ENCODE assay signal across 14 cellular contexts in the genomic region with DNA sequence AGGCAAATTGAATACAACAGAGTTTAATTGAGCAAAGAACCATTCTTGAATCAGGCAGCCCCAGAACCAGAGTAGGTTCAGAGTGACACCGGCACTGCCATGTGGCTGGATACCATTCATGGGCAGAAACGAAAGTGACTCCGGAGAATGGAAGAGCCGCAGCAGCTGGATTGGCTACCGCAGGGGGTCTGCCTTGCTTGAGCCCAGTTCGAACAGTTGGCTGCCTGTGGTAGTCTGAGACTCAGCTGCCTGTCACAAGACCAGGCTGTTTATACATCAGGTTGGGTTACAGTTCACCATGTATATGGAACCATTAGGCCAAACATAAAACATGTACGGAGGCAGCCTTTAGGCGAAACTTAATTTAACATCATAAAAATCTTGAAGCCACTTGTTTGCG.
DNase-seq lines count a peak whose midpoint lies in the region; TF ChIP-seq lines count a peak whose summit lies in the region.
"Had no signal": no experiment of that assay in that cellular context is flagged by ENCODE, and none has a peak within 500 bp of the region (broad histone marks: within the 10 kb centered on the region; RNA-seq: fewer than 3 reads in every experiment).

No MANE protein-coding gene starts in this region.

- no peak overlapping the region for H3K27ac Mint-ChIP-seq in CD14-positive monocyte
- H3K27ac Mint-ChIP-seq: IgD-negative memory B cell had no signal

- H3K36me3 Mint-ChIP-seq in CD14-positive monocyte: peaks cover 4 to 15% of the 10 kb centered on the region in 2 donors

- intact Hi-C loops in CD14-positive monocyte (cut with micrococcal nuclease): loop anchor here in 1 of 2 donors (10.0 kb wide), 1 partner anchor 62 kb away; no protein-coding TSS in a partner anchor

- peak overlapping the region; percentile 44 for H3K27ac ChIP-seq in substantia nigra (ENCODE audit: low read depth, low read length, poor library complexity, severe bottlenecking)
- H3K27ac ChIP-seq: ovary had no signal

- H3K27me3 Mint-ChIP-seq in CD14-positive monocyte (ENCODE audit: low read depth in 3 of 3): peaks cover 0 to 2% (median 0%) of the 10 kb centered on the region in 3 donors
- H3K27me3 Mint-ChIP-seq: IgD-negative memory B cell had no signal

- H3K9me3 Mint-ChIP-seq in CD14-positive monocyte: no peaks in the 10 kb centered on the region
- H3K9me3 Mint-ChIP-seq: IgD-negative memory B cell had no signal

- no peak overlapping the region for H3K4me3 Mint-ChIP-seq in CD14-positive monocyte
- H3K4me3 Mint-ChIP-seq: activated naive CD4-positive, alpha-beta T cell treated with anti-CD3 and anti-CD28 coated beads, Interleukin-2, amount 10 ng/mL, durations not matched to agents 7 days and 5 days; IgD-negative memory B cell had no signal

- TF ChIP-seq CTCF in CD14-positive monocyte (IDR thresholded peaks at IDR 0.05): no peak

- peaks cover 13% of the 10 kb centered on the region for H3K4me1 Mint-ChIP-seq in CD14-positive monocyte

- peak; percentile 50 for DNase-seq in activated effector memory CD4-positive, alpha-beta T cell treated with anti-CD3 and anti-CD28 coated beads, Interleukin-2, amount 50 U/mL, for 16 hours
- no peak for DNase-seq in activated effector memory CD4-positive, alpha-beta T cell treated with Interleukin-2 at 50 U/mL for 16 hours
- peak; percentile 85 for DNase-seq in NCI-H510A treated with DMSO at 0.1 percent for 48 hours (lab: John Stamatoyannopoulos, UW)
- peak; percentile 42 for DNase-seq in iPS-NIHi11 (ENCODE audit: low spot score)
- peak in 7 of 49 donors; percentile 16 to 41 (median 24) for DNase-seq in substantia nigra (lab: John Stamatoyannopoulos, UW)
- DNase-seq in HuH-7 (ENCODE audit: low spot score): no peak
- DNase-seq in activated CD4-positive, CD25-positive, alpha-beta regulatory T cell treated with anti-CD3 and anti-CD28 coated beads, Interleukin-2, amount 50 U/mL, for 72 hours: no peak
- DNase-seq in CD14-positive monocyte (ENCODE audit: low spot score): no peak
- DNase-seq: activated naive CD4-positive, alpha-beta T cell treated with anti-CD3 and anti-CD28 coated beads, Interleukin-2, amount 10 ng/mL, durations not matched to agents 7 days and 5 days; central memory CD4-positive, alpha-beta T cell; hippocampal formation; NCI-H1930; ovary had no signal

Comparison
In these comparisons a context has a peak if more than half of its experiments do, and no peak if none do; other contexts are left out.
1. DNase-seq: peak in activated effector memory CD4-positive, alpha-beta T cell treated with anti-CD3 and anti-CD28 coated beads, Interleukin-2, amount 50 U/mL, for 16 hours (single experiment), NCI-H510A treated with DMSO at 0.1 percent for 48 hours (single experiment) and iPS-NIHi11 (single experiment); none in activated effector memory CD4-positive, alpha-beta T cell treated with Interleukin-2 at 50 U/mL for 16 hours (single experiment), HuH-7 (single experiment), activated CD4-positive, CD25-positive, alpha-beta regulatory T cell treated with anti-CD3 and anti-CD28 coated beads, Interleukin-2, amount 50 U/mL, for 72 hours (single experiment) and CD14-positive monocyte (single experiment).